Comparison of ENCODE assay signal across 2 cellular contexts in the genomic region with DNA sequence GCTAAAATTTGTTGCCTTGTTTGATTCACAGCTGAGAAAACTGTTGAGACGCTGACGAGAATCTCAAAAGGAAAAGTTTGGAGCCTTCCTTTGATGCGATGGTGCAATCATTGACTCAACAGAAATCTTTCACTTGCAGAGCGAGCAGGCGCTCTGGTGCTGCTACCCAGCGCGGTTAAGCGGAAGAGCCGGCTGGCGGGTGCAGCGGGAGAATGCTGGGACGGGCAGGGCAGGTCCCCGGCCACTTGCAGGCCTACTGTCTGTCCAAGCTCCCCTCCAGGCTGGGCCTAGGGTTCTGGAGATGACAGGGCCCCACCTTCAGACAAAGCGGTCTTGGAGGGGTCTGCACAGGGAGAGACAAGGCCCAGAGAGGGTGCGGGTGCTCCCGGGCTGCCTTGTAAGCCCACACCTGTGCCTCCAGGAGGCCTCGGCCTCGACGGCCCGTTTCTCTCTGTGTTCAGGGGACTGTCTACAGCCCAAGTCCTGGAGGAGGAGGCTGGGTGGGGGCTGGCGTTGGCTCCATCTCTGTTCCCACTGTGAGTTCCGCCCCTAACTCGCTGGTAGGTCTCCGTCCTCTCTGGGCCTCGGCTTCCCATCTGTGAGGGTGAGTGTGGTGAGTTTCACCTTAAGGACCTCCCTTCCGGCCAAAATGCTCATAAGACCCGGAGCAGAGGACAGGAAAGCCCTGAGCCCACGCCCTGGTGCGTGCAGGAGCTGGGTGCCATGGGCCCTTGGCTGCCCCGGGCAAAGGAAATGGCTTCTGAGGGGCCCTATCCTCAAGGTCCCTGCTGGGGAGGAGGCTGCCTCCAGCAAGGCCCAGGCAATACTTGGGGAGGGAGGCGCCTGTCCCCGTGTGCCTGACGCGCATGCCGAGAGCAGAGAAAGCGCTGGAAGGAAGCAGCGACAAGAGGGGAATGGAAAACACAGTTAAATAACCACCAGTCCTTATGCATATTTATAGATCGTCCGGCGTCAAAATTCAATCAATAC.
TF ChIP-seq lines count a peak whose summit lies in the region.

No MANE protein-coding gene starts in this region.

TF ChIP-seq in HepG2, 621 proteins besides CTCF, POLR2A, EP300 and RAD21:
- TF ChIP-seq FOXA1 (IDR thresholded peaks at IDR 0.05), result no peak
- no peak for TF ChIP-seq FOXA1 (CRISPR knock-in tag; IDR thresholded peaks at IDR 0.05)
- no peak for TF ChIP-seq ZNF335 (CRISPR knock-in tag; IDR thresholded peaks at IDR 0.05)
- TF ChIP-seq ARNTL (CRISPR knock-in tag; IDR thresholded peaks at IDR 0.05), result no peak
- TF ChIP-seq TAF1 (CRISPR knock-in tag; IDR thresholded peaks at IDR 0.05), result no peak

TF ChIP-seq in K562, 482 proteins besides CTCF, POLR2A, EP300 and RAD21:
- TF ChIP-seq ZBTB40 (IDR thresholded peaks at IDR 0.05) (no peak), ZBTB40 (CRISPR knock-in tag; IDR thresholded peaks at IDR 0.05) (no peak)
- TF ChIP-seq, protein P1, sequence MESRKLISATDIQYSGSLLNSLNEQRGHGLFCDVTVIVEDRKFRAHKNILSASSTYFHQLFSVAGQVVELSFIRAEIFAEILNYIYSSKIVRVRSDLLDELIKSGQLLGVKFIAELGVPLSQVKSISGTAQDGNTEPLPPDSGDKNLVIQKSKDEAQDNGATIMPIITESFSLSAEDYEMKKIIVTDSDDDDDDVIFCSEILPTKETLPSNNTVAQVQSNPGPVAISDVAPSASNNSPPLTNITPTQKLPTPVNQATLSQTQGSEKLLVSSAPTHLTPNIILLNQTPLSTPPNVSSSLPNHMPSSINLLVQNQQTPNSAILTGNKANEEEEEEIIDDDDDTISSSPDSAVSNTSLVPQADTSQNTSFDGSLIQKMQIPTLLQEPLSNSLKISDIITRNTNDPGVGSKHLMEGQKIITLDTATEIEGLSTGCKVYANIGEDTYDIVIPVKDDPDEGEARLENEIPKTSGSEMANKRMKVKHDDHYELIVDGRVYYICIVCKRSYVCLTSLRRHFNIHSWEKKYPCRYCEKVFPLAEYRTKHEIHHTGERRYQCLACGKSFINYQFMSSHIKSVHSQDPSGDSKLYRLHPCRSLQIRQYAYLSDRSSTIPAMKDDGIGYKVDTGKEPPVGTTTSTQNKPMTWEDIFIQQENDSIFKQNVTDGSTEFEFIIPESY (CRISPR knock-in tag; IDR thresholded peaks at IDR 0.05), result peak; percentile 70; the same call in 1 of the 2 replicates
